ENCODE assay signal across 19 cellular contexts in the genomic region with DNA sequence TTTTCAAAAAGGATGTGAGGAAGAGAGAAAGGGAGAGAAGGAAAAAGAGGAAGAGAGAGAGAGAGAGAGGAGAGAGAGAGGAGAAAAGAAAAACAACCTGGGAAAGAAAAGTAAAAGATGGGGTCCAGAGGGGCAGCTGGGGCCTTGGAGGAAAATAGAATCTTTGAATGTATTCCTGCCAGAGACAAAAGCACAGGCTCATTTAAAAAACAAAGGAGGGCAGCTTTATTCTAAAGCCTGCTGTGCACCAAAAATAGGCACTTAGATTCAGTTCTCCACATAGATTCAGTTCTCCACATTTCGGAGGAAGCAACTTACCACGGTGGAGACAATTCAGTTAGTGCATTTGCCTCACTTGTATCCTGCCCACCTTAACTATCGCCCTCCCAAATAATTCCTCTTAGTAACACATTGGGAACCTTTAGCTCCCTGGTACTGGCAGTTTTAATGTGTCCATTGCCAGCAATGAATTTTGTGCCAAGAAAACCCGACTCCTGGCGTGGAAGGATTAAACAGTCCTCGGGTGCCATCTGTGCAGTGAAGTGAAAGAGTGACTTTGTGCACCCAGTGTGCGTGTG.
DNase-seq lines count a peak whose midpoint lies in the region; ATAC-seq and TF ChIP-seq lines count a peak whose summit lies in the region.
"Had no signal": no experiment of that assay in that cellular context is flagged by ENCODE, and none has a peak within 500 bp of the region (broad histone marks: within the 10 kb centered on the region; RNA-seq: fewer than 3 reads in every experiment).

No MANE protein-coding gene starts in this region.

- peak overlapping the region; percentile 77 for H3K27ac ChIP-seq in HUES48 (ENCODE audit: low read depth, low read length)
- H3K27ac ChIP-seq: lower lobe of right lung, transverse colon had no signal

- H3K9me3 Mint-ChIP-seq in WTC11: no peaks in the 10 kb centered on the region
- H3K9me3 Mint-ChIP-seq: effector memory CD8-positive, alpha-beta T cell; nephron progenitor cell had no signal

- peaks cover 40% of the 10 kb centered on the region for H3K4me1 ChIP-seq in HUES48 (ENCODE audit: control insufficient read depth, insufficient read depth, low read length)
- H3K4me1 ChIP-seq: lower lobe of right lung, transverse colon had no signal

- no peak overlapping the region for H3K9ac ChIP-seq in HUES48 (ENCODE audit: low read depth, low read length)

- H3K4me3 Mint-ChIP-seq in WTC11: peak overlapping the region; percentile 5
- H3K4me3 Mint-ChIP-seq: CD4-positive, CD25-positive, alpha-beta regulatory T cell; effector memory CD8-positive, alpha-beta T cell; nephron progenitor cell had no signal

- ATAC-seq in WTC11: peak; percentile 63
- ATAC-seq: effector memory CD8-positive, alpha-beta T cell; lower lobe of right lung; sciatic nerve had no signal

- no peaks in the 10 kb centered on the region; the same call in 1 of the 2 replicates for H3K27me3 ChIP-seq in HUES48 (ENCODE audit: control insufficient read depth, insufficient read depth, low read length)
- H3K27me3 ChIP-seq in H7 (ENCODE audit: control insufficient read depth, insufficient read depth, low read length): no peaks in the 10 kb centered on the region
- H3K27me3 ChIP-seq: transverse colon had no signal

- POLR2A ChIA-PET in WTC11 (lab: Charles Lee): no interaction called here

- H3K36me3 ChIP-seq in HUES48 (ENCODE audit: control insufficient read depth, insufficient read depth, low read length): no peaks in the 10 kb centered on the region
- no peaks in the 10 kb centered on the region for H3K36me3 ChIP-seq in H7 (replicated peaks; ENCODE audit: control insufficient read depth, insufficient read depth, low read length)
- H3K36me3 ChIP-seq: transverse colon had no signal

- peaks cover 57% of the 10 kb centered on the region for H3K4me1 Mint-ChIP-seq in WTC11

- no peak overlapping the region for H3K4me3 ChIP-seq in HUES48 (ENCODE audit: low read depth, low read length)
- no peak overlapping the region for H3K4me3 ChIP-seq in H7 (ENCODE audit: insufficient read depth, low read depth, low read length)
- H3K4me3 ChIP-seq: lower lobe of right lung, transverse colon had no signal

- TF ChIP-seq CTCF in WTC11 (IDR thresholded peaks at IDR 0.05): no peak

- DNase-seq in DMS 273 (lab: John Stamatoyannopoulos, UW; ENCODE audit: unreplicated experiment) (peak; percentile 84), WTC11 (ENCODE audit: low spot score) (no peak), medulla oblongata (ENCODE audit: extremely low spot score) (peak; percentile 71), NCI-H82 treated with DMSO at 0.1 percent for 48 hours (lab: John Stamatoyannopoulos, UW; ENCODE audit: unreplicated experiment) (no peak), H7 (no peak)
- DNase-seq in stimulated activated CD4-positive, alpha-beta T cell treated with anti-CD3 and anti-CD28 coated beads, Interleukin-15, amount 100 ng/mL, for 24 hours: no peak
- DNase-seq: activated CD4-positive, alpha-beta T cell treated with anti-CD3 and anti-CD28 coated beads, Interleukin-2, amount 50 U/mL, for 1 hour; activated effector memory CD4-positive, alpha-beta T cell treated with anti-CD3 and anti-CD28 coated beads, Interleukin-2, amount 50 U/mL, for 16 hours; CD4-positive, CD25-positive, alpha-beta regulatory T cell; effector memory CD8-positive, alpha-beta T cell; lower lobe of right lung; NCI-H1417 treated with DMSO at 0.1 percent for 48 hours; NCI-H526; nephron progenitor cell; stimulated activated CD4-positive, alpha-beta T cell treated with anti-CD3 and anti-CD28 coated beads, Interleukin-4, amount 100 ng/mL, for 1 hour; T1000; transverse colon had no signal

- CTCF ChIA-PET in WTC11 (lab: Charles Lee): no interaction called here

- H3K9me3 ChIP-seq in HUES48 (ENCODE audit: control insufficient read depth, insufficient read depth, low read length): no peaks in the 10 kb centered on the region
- H3K9me3 ChIP-seq: lower lobe of right lung, transverse colon had no signal

- H3K36me3 Mint-ChIP-seq in WTC11: no peaks in the 10 kb centered on the region

- no peaks in the 10 kb centered on the region for H3K27me3 Mint-ChIP-seq in WTC11 (ENCODE audit: low read depth)
- H3K27me3 Mint-ChIP-seq: CD4-positive, CD25-positive, alpha-beta regulatory T cell; effector memory CD8-positive, alpha-beta T cell had no signal

- peak overlapping the region; percentile 94 for H3K27ac Mint-ChIP-seq in WTC11
- H3K27ac Mint-ChIP-seq: effector memory CD8-positive, alpha-beta T cell; nephron progenitor cell had no signal

TF ChIP-seq in WTC11, 78 proteins besides CTCF, POLR2A, EP300 and RAD21 (continues in another document):
- TF ChIP-seq AR (CRISPR knock-in tag; IDR thresholded peaks at IDR 0.05) (no peak), KAT7 (CRISPR knock-in tag; IDR thresholded peaks at IDR 0.05; ENCODE audit: borderline replicate concordance) (no peak), HMGXB4 (CRISPR knock-in tag; IDR thresholded peaks at IDR 0.05) (no peak), TEAD1 (CRISPR knock-in tag; IDR thresholded peaks at IDR 0.05) (no peak), TEAD4 (CRISPR knock-in tag; IDR thresholded peaks at IDR 0.05) (no peak), EMX1 (CRISPR knock-in tag; IDR thresholded peaks at IDR 0.05) (no peak), MYBL2 (CRISPR knock-in tag; IDR thresholded peaks at IDR 0.05) (no peak), ZNF232 (CRISPR knock-in tag; IDR thresholded peaks at IDR 0.05) (no peak), ESRRA (CRISPR knock-in tag; IDR thresholded peaks at IDR 0.05; ENCODE audit: borderline replicate concordance) (no peak), SMAD4 (CRISPR knock-in tag; IDR thresholded peaks at IDR 0.05) (no peak)
- TF ChIP-seq, protein P1, sequence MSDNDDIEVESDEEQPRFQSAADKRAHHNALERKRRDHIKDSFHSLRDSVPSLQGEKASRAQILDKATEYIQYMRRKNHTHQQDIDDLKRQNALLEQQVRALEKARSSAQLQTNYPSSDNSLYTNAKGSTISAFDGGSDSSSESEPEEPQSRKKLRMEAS (CRISPR knock-in tag; IDR thresholded peaks at IDR 0.05): no peak
- TF ChIP-seq, protein P2, sequence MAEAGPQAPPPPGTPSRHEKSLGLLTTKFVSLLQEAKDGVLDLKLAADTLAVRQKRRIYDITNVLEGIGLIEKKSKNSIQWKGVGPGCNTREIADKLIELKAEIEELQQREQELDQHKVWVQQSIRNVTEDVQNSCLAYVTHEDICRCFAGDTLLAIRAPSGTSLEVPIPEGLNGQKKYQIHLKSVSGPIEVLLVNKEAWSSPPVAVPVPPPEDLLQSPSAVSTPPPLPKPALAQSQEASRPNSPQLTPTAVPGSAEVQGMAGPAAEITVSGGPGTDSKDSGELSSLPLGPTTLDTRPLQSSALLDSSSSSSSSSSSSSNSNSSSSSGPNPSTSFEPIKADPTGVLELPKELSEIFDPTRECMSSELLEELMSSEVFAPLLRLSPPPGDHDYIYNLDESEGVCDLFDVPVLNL (CRISPR knock-in tag; IDR thresholded peaks at IDR 0.05; ENCODE audit: borderline replicate concordance, low read depth): no peak

Comparison
In these comparisons a context has a peak if more than half of its experiments do, and no peak if none do; other contexts are left out.
1. DNase-seq: peak in DMS 273 (single experiment) and medulla oblongata (single experiment); none in WTC11 (single experiment), NCI-H82 treated with DMSO at 0.1 percent for 48 hours (single experiment), stimulated activated CD4-positive, alpha-beta T cell treated with anti-CD3 and anti-CD28 coated beads, Interleukin-15, amount 100 ng/mL, for 24 hours (single experiment) and H7 (single experiment).